Comparison of ENCODE assay signal across 27 cellular contexts in genomic region chr4:6307230-6307629, GRCh38.
"Had no signal": no experiment of that assay in that cellular context is flagged by ENCODE, and none has a peak within 500 bp of the region (broad histone marks: within the 10 kb centered on the region; RNA-seq: fewer than 3 reads in every experiment).

No MANE protein-coding gene starts in this region.

- H3K4me3 ChIP-seq: PC-9 had no signal

- DNase-seq: activated CD4-positive, alpha-beta T cell treated with anti-CD3 and anti-CD28 coated beads for 1 hour; activated CD4-positive, alpha-beta T cell treated with anti-CD3 and anti-CD28 coated beads, Interleukin-2, amount 10 ng/mL, durations not matched to agents 24 days and 14 days; activated CD4-positive, alpha-beta T cell treated with anti-CD3 and anti-CD28 coated beads, Interleukin-2, amount 50 U/mL, for 48 hours; activated CD4-positive, CD25-positive, alpha-beta regulatory T cell; activated CD8-positive, alpha-beta memory T cell treated with anti-CD3 and anti-CD28 coated beads, Interleukin-2, amount 50 U/mL, for 4 hours; activated effector memory CD4-positive, alpha-beta T cell treated with Interleukin-2 at 50 U/mL for 16 hours; activated naive CD4-positive, alpha-beta T cell treated with anti-CD3 and anti-CD28 coated beads, Interleukin-2, amount 50 U/mL, for 16 hours; activated naive CD8-positive, alpha-beta T cell treated with anti-CD3 and anti-CD28 coated beads for 36 hours; activated T-cell treated with anti-CD3 and anti-CD28 coated beads for 4 hours; activated T-cell treated with anti-CD3 and anti-CD28 coated beads, Interleukin-2, amount 50 U/mL, for 4 hours; amniotic stem cell; brain microvascular endothelial cell; MM.1S; MV-4-11; NCI-H1092; NCI-H1436 treated with DMSO at 0.1 percent for 48 hours; NCI-H2029; NCI-H345; NK-92 treated with Interleukin-12 subunit alpha and Interleukin-12 subunit beta, amount 100 ng/mL, for 24 hours; PC-9; Right ventricle myocardium superior; SW 1271; T-helper 1 cell; T-helper 2 cell; T-helper 9 cell had no signal

- H3K9ac ChIP-seq: KMS-11 had no signal

- ATAC-seq: activated T-cell treated with anti-CD3 and anti-CD28 coated beads, Interleukin-2, amount 50 U/mL, for 4 hours had no signal

- H3K27ac ChIP-seq: brain microvascular endothelial cell, KMS-11, PC-9, VCaP had no signal

- H3K4me2 ChIP-seq: KMS-11, PC-9 had no signal
